ENCODE assay signal across 21 cellular contexts in genomic region chr2:15990151-15991101, GRCh38. TPM values are rescaled to one million over a fixed set of nuclear protein-coding genes. Genes with fewer than 3 reads are reported as not detected.
"Had no signal": no experiment of that assay in that cellular context is flagged by ENCODE, and none has a peak within 500 bp of the region (broad histone marks: within the 10 kb centered on the region; RNA-seq: fewer than 3 reads in every experiment).

No MANE protein-coding gene starts in this region.

- H3K27ac ChIP-seq: esophagus squamous epithelium, gastroesophageal sphincter, parathyroid adenoma, psoas muscle, spleen, testis, transverse colon had no signal

- H3K4me1 ChIP-seq: gastroesophageal sphincter, parathyroid adenoma, psoas muscle, spleen, testis, transverse colon had no signal

- DNase-seq: esophagus squamous epithelium; foreskin fibroblast; glutamatergic neuron; left colon; mucosa of descending colon; naive thymus-derived CD8-positive, alpha-beta T cell; psoas muscle; retina; spleen; stimulated activated CD4-positive, alpha-beta T cell treated with anti-CD3 and anti-CD28 coated beads, Interleukin-15, amount 100 ng/mL, for 24 hours; stimulated activated CD4-positive, alpha-beta T cell treated with anti-CD3 and anti-CD28 coated beads, Interleukin-1b, Interleukin-23, amount 100 ng/mL, for 48 hours; stimulated activated CD4-positive, alpha-beta T cell treated with anti-CD3 and anti-CD28 coated beads, Interleukin-4, amount 100 ng/mL, for 24 hours; testis; transverse colon had no signal

- H3K9me3 Mint-ChIP-seq: stimulated activated naive CD8-positive, alpha-beta T cell treated with anti-CD3 and anti-CD28 coated beads, Interleukin-15, Interleukin-2, amounts not matched to agents 100 ng/mL and 50 ng/mL, for 24 hours had no signal

- FAIRE-seq: urothelium cell line had no signal

- H3K36me3 ChIP-seq: esophagus squamous epithelium, gastroesophageal sphincter, spleen, transverse colon had no signal

- H3K4me3 Mint-ChIP-seq: dendritic cell treated with granulocyte-macrophage colony-stimulating factor and Interleukin-4, amounts not matched to agents 40 ng/mL and 50 ng/mL, for 4 days; naive thymus-derived CD8-positive, alpha-beta T cell; stimulated activated memory B cell treated with anti-CD40 and anti-IgM and Interleukin-4, amounts not matched to agents 10 μg/mL and 1 μg/mL and 100 μg/mL, for 72 hours; stimulated activated naive CD8-positive, alpha-beta T cell treated with anti-CD3 and anti-CD28 coated beads, Interleukin-15, Interleukin-2, amounts not matched to agents 100 ng/mL and 50 ng/mL, for 24 hours had no signal

- H3K79me2 ChIP-seq: parathyroid adenoma had no signal

- H3K4me3 ChIP-seq: esophagus squamous epithelium, gastroesophageal sphincter, mucosa of descending colon, psoas muscle, spleen, testis, transverse colon had no signal

- H3K9ac ChIP-seq: parathyroid adenoma had no signal

- ATAC-seq: gastroesophageal sphincter; left colon; mucosa of descending colon; naive thymus-derived CD8-positive, alpha-beta T cell; psoas muscle; sciatic nerve; stimulated activated memory B cell treated with anti-CD40 and anti-IgM and Interleukin-4, amounts not matched to agents 10 μg/mL and 1 μg/mL and 100 μg/mL, for 72 hours had no signal

- H3K4me1 Mint-ChIP-seq: stimulated activated memory B cell treated with anti-CD40 and anti-IgM and Interleukin-4, amounts not matched to agents 10 μg/mL and 1 μg/mL and 100 μg/mL, for 72 hours had no signal

- H3K27me3 Mint-ChIP-seq: naive thymus-derived CD8-positive, alpha-beta T cell; stimulated activated memory B cell treated with anti-CD40 and anti-IgM and Interleukin-4, amounts not matched to agents 10 μg/mL and 1 μg/mL and 100 μg/mL, for 72 hours; stimulated activated naive CD8-positive, alpha-beta T cell treated with anti-CD3 and anti-CD28 coated beads, Interleukin-15, Interleukin-2, amounts not matched to agents 100 ng/mL and 50 ng/mL, for 24 hours had no signal

- H3K27me3 ChIP-seq: esophagus squamous epithelium, gastroesophageal sphincter, testis, transverse colon had no signal

- H3K27ac Mint-ChIP-seq: dendritic cell treated with granulocyte-macrophage colony-stimulating factor and Interleukin-4, amounts not matched to agents 40 ng/mL and 50 ng/mL, for 4 days; stimulated activated memory B cell treated with anti-CD40 and anti-IgM and Interleukin-4, amounts not matched to agents 10 μg/mL and 1 μg/mL and 100 μg/mL, for 72 hours; stimulated activated naive CD8-positive, alpha-beta T cell treated with anti-CD3 and anti-CD28 coated beads, Interleukin-15, Interleukin-2, amounts not matched to agents 100 ng/mL and 50 ng/mL, for 24 hours had no signal

- H3K36me3 Mint-ChIP-seq: naive thymus-derived CD8-positive, alpha-beta T cell; stimulated activated memory B cell treated with anti-CD40 and anti-IgM and Interleukin-4, amounts not matched to agents 10 μg/mL and 1 μg/mL and 100 μg/mL, for 72 hours had no signal

- H3K9me3 ChIP-seq: esophagus squamous epithelium, gastroesophageal sphincter, mucosa of descending colon, psoas muscle, spleen, testis, transverse colon had no signal

- H2AFZ ChIP-seq: parathyroid adenoma had no signal

RNA-seq across cellular contexts. Expression of gene MYCN, which starts 50.1 kb away (rescaled TPM):
- polyA plus RNA-seq: naive thymus-derived CD8-positive, alpha-beta T cell had no signal
